ENCODE assay signal across 21 cellular contexts in the genomic region with DNA sequence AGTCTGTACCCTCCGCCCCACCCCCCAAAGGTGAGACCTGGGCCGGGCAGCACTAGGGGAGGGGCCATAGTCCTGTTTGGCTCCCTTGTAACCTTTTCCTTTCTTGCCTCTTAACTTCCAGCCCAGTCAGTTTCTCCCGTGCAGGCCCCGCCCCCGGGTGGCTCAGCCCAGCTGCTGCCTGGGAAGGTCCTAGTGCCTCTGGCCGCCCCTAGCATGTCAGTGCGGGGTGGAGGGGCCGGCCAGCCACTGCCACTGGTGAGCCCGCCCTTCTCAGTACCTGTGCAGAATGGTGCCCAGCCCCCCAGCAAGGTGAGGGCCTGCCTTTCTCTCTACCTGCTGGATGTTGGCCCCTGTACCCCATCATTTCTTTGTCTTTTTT. TPM values are rescaled to one million over a fixed set of nuclear protein-coding genes. Genes with fewer than 3 reads are reported as not detected.
DNase-seq lines count a peak whose midpoint lies in the region; ATAC-seq and TF ChIP-seq lines count a peak whose summit lies in the region.
"Had no signal": no experiment of that assay in that cellular context is flagged by ENCODE, and none has a peak within 500 bp of the region (broad histone marks: within the 10 kb centered on the region; RNA-seq: fewer than 3 reads in every experiment).

No MANE protein-coding gene starts in this region.

- in situ Hi-C loops in G401 (cut with HindIII; ENCODE audit: low sequenced_read_pairs), result no loop called here

- CTCF ChIA-PET in WTC11 (lab: Charles Lee), result interaction anchor here (0.5 to 2.7 kb wide), 4 partner anchors 9 to 183 kb away, joined by 3 to 11 read pairs (median 4); no protein-coding TSS in a partner anchor

- POLR2A ChIA-PET in WTC11 (lab: Charles Lee), result interaction anchor here (0.7 kb wide), 1 partner anchor 1932 kb away, joined by 3 read pairs; no protein-coding TSS in a partner anchor

- peak; percentile 31 for ATAC-seq in WTC11
- no peak for ATAC-seq in memory B cell (ENCODE audit: low read depth)
- ATAC-seq in activated CD4-positive, CD25-positive, alpha-beta regulatory T cell treated with anti-CD3 and anti-CD28 coated beads, Interleukin-2, amount 50 U/mL, for 24 hours, result no peak
- ATAC-seq in HG03175 (IDR thresholded peaks at IDR 0.05; ENCODE audit: unreplicated experiment), result no peak
- ATAC-seq in GM21717 (IDR thresholded peaks at IDR 0.05; ENCODE audit: unreplicated experiment), result no peak
- ATAC-seq: heart left ventricle, PC-3 had no signal

- TF ChIP-seq POLR2A in tibial nerve (IDR thresholded peaks at IDR 0.05), result no peak

- no peak for TF ChIP-seq EP300 in tibial nerve (IDR thresholded peaks at IDR 0.05)

- H3K4me1 ChIP-seq in tibial nerve, result peaks cover 0 to 6% (median 5%) of the 10 kb centered on the region in 4 donors

- H3K4me1 Mint-ChIP-seq in WTC11 (peaks cover 15% of the 10 kb centered on the region), memory B cell (peaks cover 13% of the 10 kb centered on the region)

- H3K27ac Mint-ChIP-seq in WTC11 (peak overlapping the region; percentile 70), memory B cell (peak overlapping the region; percentile 87)
- H3K27ac Mint-ChIP-seq: activated B cell treated with CpG ODN at 0.5 μM for 24 hours; stimulated activated naive CD8-positive, alpha-beta T cell treated with anti-CD3 and anti-CD28 coated beads, Interleukin-15, Interleukin-2, amounts not matched to agents 100 ng/mL and 50 ng/mL, for 24 hours had no signal

- peaks cover 0 to 87% (median 35%) of the 10 kb centered on the region in 3 donors for H3K36me3 ChIP-seq in tibial nerve

- H3K9me3 Mint-ChIP-seq in WTC11, result no peaks in the 10 kb centered on the region
- no peaks in the 10 kb centered on the region for H3K9me3 Mint-ChIP-seq in memory B cell
- H3K9me3 Mint-ChIP-seq: activated B cell treated with CpG ODN at 0.5 μM for 24 hours; activated naive CD4-positive, alpha-beta T cell treated with anti-CD3 and anti-CD28 coated beads, Interleukin-2, amount 50 U/mL, for 72 hours; stimulated activated naive CD8-positive, alpha-beta T cell treated with anti-CD3 and anti-CD28 coated beads, Interleukin-15, Interleukin-2, amounts not matched to agents 100 ng/mL and 50 ng/mL, for 24 hours had no signal

- H3K4me3 Mint-ChIP-seq in WTC11, result no peak overlapping the region
- H3K4me3 Mint-ChIP-seq in memory B cell, result no peak overlapping the region
- H3K4me3 Mint-ChIP-seq: activated B cell treated with CpG ODN at 0.5 μM for 24 hours; stimulated activated naive CD8-positive, alpha-beta T cell treated with anti-CD3 and anti-CD28 coated beads, Interleukin-15, Interleukin-2, amounts not matched to agents 100 ng/mL and 50 ng/mL, for 24 hours had no signal

- peaks cover 24% of the 10 kb centered on the region for H3K36me3 Mint-ChIP-seq in WTC11
- H3K36me3 Mint-ChIP-seq in memory B cell, result peaks cover 15% of the 10 kb centered on the region

- peak overlapping the region; percentile 55 for H3K27ac ChIP-seq in 22Rv1
- H3K27ac ChIP-seq in tibial nerve, result peak overlapping the region in 2 of 4 donors; percentile 1 to 5
- H3K27ac ChIP-seq: brain microvascular endothelial cell, esophagus squamous epithelium, GM23248, heart left ventricle had no signal

- no peaks in the 10 kb centered on the region for H3K27me3 Mint-ChIP-seq in WTC11 (ENCODE audit: low read depth)
- no peaks in the 10 kb centered on the region for H3K27me3 Mint-ChIP-seq in memory B cell
- H3K27me3 Mint-ChIP-seq: activated B cell treated with CpG ODN at 0.5 μM for 24 hours; stimulated activated naive CD8-positive, alpha-beta T cell treated with anti-CD3 and anti-CD28 coated beads, Interleukin-15, Interleukin-2, amounts not matched to agents 100 ng/mL and 50 ng/mL, for 24 hours had no signal

- no peaks in the 10 kb centered on the region for H3K9me3 ChIP-seq in tibial nerve
- H3K9me3 ChIP-seq: esophagus squamous epithelium, heart left ventricle had no signal

- WGBS in tibial nerve, 2 donors, result 41 to 55% methylated on average over 9 of the region's 9 CpGs

- H3K27me3 ChIP-seq in tibial nerve, result no peaks in the 10 kb centered on the region
- H3K27me3 ChIP-seq: brain microvascular endothelial cell, dorsolateral prefrontal cortex, esophagus squamous epithelium, heart left ventricle had no signal

- no peak overlapping the region for H3K4me3 ChIP-seq in tibial nerve
- H3K4me3 ChIP-seq: dorsolateral prefrontal cortex, esophagus squamous epithelium, GM23248, heart left ventricle had no signal

- DNase-seq in G401 (ENCODE audit: low spot score), result peak; percentile 37
- peak; percentile 67 for DNase-seq in WTC11 (ENCODE audit: low spot score)
- DNase-seq in memory B cell (ENCODE audit: low spot score in 2 of 2), result no peak
- no peak for DNase-seq in tibial nerve (ENCODE audit: low spot score in 2 of 2)
- DNase-seq: brain microvascular endothelial cell, DMS153, esophagus squamous epithelium, kidney glomerular epithelial cell, NCI-H2029 treated with DMSO at 0.1 percent for 48 hours, PC-3 had no signal

- no peak; the same call in 1 of the 2 replicates for TF ChIP-seq CTCF in 22Rv1 (IDR thresholded peaks at IDR 0.05)
- no peak for TF ChIP-seq CTCF in WTC11 (IDR thresholded peaks at IDR 0.05)
- no peak for TF ChIP-seq CTCF in tibial nerve (IDR thresholded peaks at IDR 0.05)

TF ChIP-seq in WTC11, 78 proteins besides CTCF, POLR2A, EP300 and RAD21 (continues in another document):
- TF ChIP-seq E2F1 (CRISPR knock-in tag; IDR thresholded peaks at IDR 0.05) (no peak), CBFB (CRISPR knock-in tag; IDR thresholded peaks at IDR 0.05; ENCODE audit: low read depth) (no peak), RORB (CRISPR knock-in tag; IDR thresholded peaks at IDR 0.05) (no peak), ESRRA (CRISPR knock-in tag; IDR thresholded peaks at IDR 0.05; ENCODE audit: borderline replicate concordance) (no peak), ZNF671 (CRISPR knock-in tag; IDR thresholded peaks at IDR 0.05) (no peak), ZNF512 (CRISPR knock-in tag; IDR thresholded peaks at IDR 0.05; ENCODE audit: borderline replicate concordance) (no peak), NFATC4 (CRISPR knock-in tag; IDR thresholded peaks at IDR 0.05) (no peak), MYBL2 (CRISPR knock-in tag; IDR thresholded peaks at IDR 0.05) (no peak)
- TF ChIP-seq, protein P1, sequence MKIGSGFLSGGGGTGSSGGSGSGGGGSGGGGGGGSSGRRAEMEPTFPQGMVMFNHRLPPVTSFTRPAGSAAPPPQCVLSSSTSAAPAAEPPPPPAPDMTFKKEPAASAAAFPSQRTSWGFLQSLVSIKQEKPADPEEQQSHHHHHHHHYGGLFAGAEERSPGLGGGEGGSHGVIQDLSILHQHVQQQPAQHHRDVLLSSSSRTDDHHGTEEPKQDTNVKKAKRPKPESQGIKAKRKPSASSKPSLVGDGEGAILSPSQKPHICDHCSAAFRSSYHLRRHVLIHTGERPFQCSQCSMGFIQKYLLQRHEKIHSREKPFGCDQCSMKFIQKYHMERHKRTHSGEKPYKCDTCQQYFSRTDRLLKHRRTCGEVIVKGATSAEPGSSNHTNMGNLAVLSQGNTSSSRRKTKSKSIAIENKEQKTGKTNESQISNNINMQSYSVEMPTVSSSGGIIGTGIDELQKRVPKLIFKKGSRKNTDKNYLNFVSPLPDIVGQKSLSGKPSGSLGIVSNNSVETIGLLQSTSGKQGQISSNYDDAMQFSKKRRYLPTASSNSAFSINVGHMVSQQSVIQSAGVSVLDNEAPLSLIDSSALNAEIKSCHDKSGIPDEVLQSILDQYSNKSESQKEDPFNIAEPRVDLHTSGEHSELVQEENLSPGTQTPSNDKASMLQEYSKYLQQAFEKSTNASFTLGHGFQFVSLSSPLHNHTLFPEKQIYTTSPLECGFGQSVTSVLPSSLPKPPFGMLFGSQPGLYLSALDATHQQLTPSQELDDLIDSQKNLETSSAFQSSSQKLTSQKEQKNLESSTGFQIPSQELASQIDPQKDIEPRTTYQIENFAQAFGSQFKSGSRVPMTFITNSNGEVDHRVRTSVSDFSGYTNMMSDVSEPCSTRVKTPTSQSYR (CRISPR knock-in tag; IDR thresholded peaks at IDR 0.05), result no peak

RNA-seq across cellular contexts. Expression of gene PRR19, which starts 10.5 kb away (rescaled TPM):
- total RNA-seq in G401 (2014; rRNA removed; shearing (Covaris generic)), result 1.8 and 2.1 TPM in 2 replicates
- 3.6 to 5.0 TPM (median 3.7 TPM) in 3 replicates for total RNA-seq in WTC11 (2021)
- total RNA-seq in tibial nerve, result under 1 TPM in 2 of 4 donors, not detected in 2; 0.30 to 0.44 TPM
- total RNA-seq: mononuclear cell, PC-3 had no signal

RNA-seq across cellular contexts. Expression of gene PAFAH1B3, which starts 11.0 kb away (rescaled TPM):
- 151 and 170 TPM in 2 replicates for total RNA-seq in G401 (2014; rRNA removed; shearing (Covaris generic))
- total RNA-seq in WTC11 (2021) (118 to 126 TPM (median 119 TPM) in 3 replicates), tibial nerve (1 to 10 TPM; 3.8 to 9.0 (median 8.1) TPM)
- total RNA-seq: PC-3 had no signal

RNA-seq across cellular contexts. Expression of gene TMEM145, which starts 21.7 kb away (rescaled TPM):
- total RNA-seq in G401 (2014; rRNA removed; shearing (Covaris generic)), result not detected in 2 replicates
- total RNA-seq in WTC11 (2021) (6.9 to 7.1 TPM (median 7.0 TPM) in 3 replicates), tibial nerve (under 1 TPM in 1 of 4 donors, not detected in 3; 0.20 TPM)
- total RNA-seq: activated B cell treated with CpG ODN at 0.5 μM for 24 hours, esophagus squamous epithelium, GM23248, mononuclear cell had no signal

RNA-seq across cellular contexts. Expression of gene CIC, which starts 22.4 kb away (rescaled TPM):
- 14.3 and 21.2 TPM in 2 replicates for total RNA-seq in G401 (2014; rRNA removed; shearing (Covaris generic))
- total RNA-seq in WTC11 (2021) (53.0 to 58.5 TPM (median 55.8 TPM) in 3 replicates), tibial nerve (10 to 100 TPM; 27.0 to 74.1 (median 41.3) TPM)

RNA-seq across cellular contexts. Expression of gene MEGF8, which starts 34.0 kb away (rescaled TPM):
- total RNA-seq in G401 (2014; rRNA removed; shearing (Covaris generic)), result 27.5 and 41.5 TPM in 2 replicates
- total RNA-seq in WTC11 (2021), result 42.1 to 51.7 TPM (median 51.6 TPM) in 3 replicates
- total RNA-seq in tibial nerve, result 10 to 100 TPM; 17.9 to 33.3 (median 22.4) TPM

Comparison
In these comparisons a context has a peak if more than half of its experiments do, and no peak if none do; other contexts are left out.
1. DNase-seq: peak in G401 (single experiment) and WTC11 (single experiment); none in memory B cell (0 of 2) and tibial nerve (0 of 2).
2. RNA of gene PAFAH1B3, which starts 11.0 kb away (total RNA-seq): 151 to 170 TPM in G401 and 118 to 126 TPM in WTC11; 3.8 to 9.0 TPM in tibial nerve; every median in the first group is over 10 times any median in the second.